12 cellular contexts compared by ENCODE assay signal in the genomic region with DNA sequence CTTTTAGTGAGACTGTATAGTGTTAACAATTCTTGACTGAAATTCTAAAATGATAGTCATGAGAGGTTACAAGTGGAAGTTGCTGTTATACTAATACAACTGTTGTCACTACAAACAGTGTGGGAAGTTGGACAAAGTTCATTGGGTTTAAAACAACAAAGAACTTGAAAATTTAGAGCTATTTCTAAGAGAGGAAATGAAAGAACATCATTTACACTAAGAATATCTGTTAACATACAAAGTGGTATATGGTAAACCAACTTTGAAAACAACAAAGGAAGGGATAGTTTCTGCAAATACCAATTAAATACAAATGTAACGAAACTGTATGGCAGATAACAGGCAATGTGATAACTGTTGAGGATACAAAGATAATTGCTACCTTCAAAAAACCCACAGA. TPM values are rescaled to one million over a fixed set of nuclear protein-coding genes. Genes with fewer than 3 reads are reported as not detected.
DNase-seq lines count a peak whose midpoint lies in the region; ATAC-seq and TF ChIP-seq lines count a peak whose summit lies in the region.
"Had no signal": no experiment of that assay in that cellular context is flagged by ENCODE, and none has a peak within 500 bp of the region (broad histone marks: within the 10 kb centered on the region; RNA-seq: fewer than 3 reads in every experiment).

No MANE protein-coding gene starts in this region.

- peak; percentile 48 for DNase-seq in GM12865 (ENCODE audit: low read depth)
- DNase-seq in OCI-LY7 (ENCODE audit: low spot score): no peak
- no peak for DNase-seq in HUDEP-2 (lab: John Stamatoyannopoulos, UW; ENCODE audit: unreplicated experiment in 76 of 76)
- no peak for DNase-seq in central memory CD4-positive, alpha-beta T cell
- no peak for DNase-seq in activated CD4-positive, alpha-beta T cell treated with anti-CD3 and anti-CD28 coated beads for 36 hours
- DNase-seq: AML-193, NCI-H146, stomach had no signal

- H3K9me3 ChIP-seq in OCI-LY7 (ENCODE audit: low read length): peaks cover 15% of the 10 kb centered on the region; the same call in 1 of the 2 replicates
- H3K9me3 ChIP-seq: stomach had no signal

- no peak overlapping the region for H3K27ac Mint-ChIP-seq in activated CD4-positive, alpha-beta T cell treated with anti-CD3 and anti-CD28 coated beads for 36 hours
- H3K27ac Mint-ChIP-seq: T-helper 2 cell treated with Interferon-gamma antibody and Interleukin-4, amounts not matched to agents 5 μg/mL and 100 μg/mL, for 36 hours had no signal

- H2AFZ ChIP-seq in OCI-LY7 (ENCODE audit: low read length): no peak overlapping the region

- H3K9me3 Mint-ChIP-seq in activated CD4-positive, alpha-beta T cell treated with anti-CD3 and anti-CD28 coated beads for 36 hours (ENCODE audit: low read depth): no peaks in the 10 kb centered on the region
- H3K9me3 Mint-ChIP-seq: T-helper 2 cell treated with Interferon-gamma antibody and Interleukin-4, amounts not matched to agents 5 μg/mL and 100 μg/mL, for 36 hours had no signal

- H3K4me1 Mint-ChIP-seq in activated CD4-positive, alpha-beta T cell treated with anti-CD3 and anti-CD28 coated beads for 36 hours: peaks cover 69% of the 10 kb centered on the region

- H3K36me3 ChIP-seq in OCI-LY7 (ENCODE audit: insufficient read depth, low read length): peaks cover 87% of the 10 kb centered on the region

- POLR2A ChIA-PET in OCI-LY7 (lab: Charles Lee): interaction anchor here (1.0 to 3.8 kb wide), 8 partner anchors 9 to 25 kb away, joined by 3 to 40 read pairs (median 10); a partner anchor contains a TSS
- POLR2A ChIA-PET in activated CD4-positive, alpha-beta T cell treated with anti-CD3 and anti-CD28 coated beads for 36 hours (lab: Charles Lee): no interaction called here

- CTCF ChIA-PET in OCI-LY7 (lab: Charles Lee; ENCODE audit: unreplicated experiment): no interaction called here
- CTCF ChIA-PET in activated CD4-positive, alpha-beta T cell treated with anti-CD3 and anti-CD28 coated beads for 36 hours (lab: Charles Lee): interaction anchor here (1.2 to 2.2 kb wide), 3 partner anchors 9 to 43 kb away, joined by 3 to 9 read pairs (median 4); no protein-coding TSS in a partner anchor

- intact Hi-C loops in OCI-LY7 (cut with micrococcal nuclease; ENCODE audit: unreplicated experiment): loop anchor here (1.0 kb wide), 1 partner anchor 12 kb away; a partner anchor contains a TSS
- intact Hi-C loops in activated CD4-positive, alpha-beta T cell treated with anti-CD3 and anti-CD28 coated beads for 36 hours (cut with DNase I, micrococcal nuclease): no loop called here

- H3K27ac ChIP-seq in OCI-LY7 (ENCODE audit: low read depth, low read length, poor library complexity, severe bottlenecking): peak overlapping the region; percentile 88

- peak overlapping the region; percentile 71 for H3K4me2 ChIP-seq in OCI-LY7 (ENCODE audit: low read length)

- ATAC-seq in GM19455 (IDR thresholded peaks at IDR 0.05; ENCODE audit: unreplicated experiment): peak; percentile 65
- peak; percentile 74 for ATAC-seq in HG02885 (IDR thresholded peaks at IDR 0.05; ENCODE audit: poor library complexity, unreplicated experiment)
- ATAC-seq in HG03457 (IDR thresholded peaks at IDR 0.05; ENCODE audit: unreplicated experiment): no peak
- no peak for ATAC-seq in activated CD4-positive, alpha-beta T cell treated with anti-CD3 and anti-CD28 coated beads for 36 hours

- no peaks in the 10 kb centered on the region for H3K27me3 Mint-ChIP-seq in activated CD4-positive, alpha-beta T cell treated with anti-CD3 and anti-CD28 coated beads for 36 hours

- TF ChIP-seq CTCF in GM12865 (IDR thresholded peaks at IDR 0.05; ENCODE audit: insufficient read depth, low read depth, low read length, missing control alignments) (no peak), OCI-LY7 (conservative IDR thresholded peaks at IDR 0.05; ENCODE audit: low read length) (no peak)

- no TSS peak for BruUV-seq in OCI-LY7 (replicated peaks; lab: Mats Ljungman, UMichigan)

- peaks cover 97% of the 10 kb centered on the region for H3K4me1 ChIP-seq in OCI-LY7 (ENCODE audit: insufficient read depth, low read length, poor library complexity, severe bottlenecking)

- peaks cover 97% of the 10 kb centered on the region for H3K79me2 ChIP-seq in OCI-LY7 (ENCODE audit: insufficient read depth, low read depth, low read length)

- H3K4me3 Mint-ChIP-seq in activated CD4-positive, alpha-beta T cell treated with anti-CD3 and anti-CD28 coated beads for 36 hours: no peak overlapping the region
- H3K4me3 Mint-ChIP-seq: T-helper 2 cell treated with Interferon-gamma antibody and Interleukin-4, amounts not matched to agents 5 μg/mL and 100 μg/mL, for 36 hours had no signal

- H4K20me1 ChIP-seq in OCI-LY7 (ENCODE audit: insufficient read depth, low read length): peaks cover 35% of the 10 kb centered on the region

- no peaks in the 10 kb centered on the region for H3K9me2 ChIP-seq in OCI-LY7 (ENCODE audit: insufficient read depth, low read length)

- H3K36me3 Mint-ChIP-seq in activated CD4-positive, alpha-beta T cell treated with anti-CD3 and anti-CD28 coated beads for 36 hours (ENCODE audit: low read depth): peaks cover 26% of the 10 kb centered on the region

- H3K4me3 ChIP-seq in GM12865 (ENCODE audit: low read depth, low read length): no peak overlapping the region
- peak overlapping the region; percentile 55 for H3K4me3 ChIP-seq in OCI-LY7 (ENCODE audit: low read depth, low read length, poor library complexity, severe bottlenecking)
- H3K4me3 ChIP-seq: stomach had no signal

RNA-seq across cellular contexts. Expression of a gene that starts 11.6 kb away (rescaled TPM):
- 83.9 and 91.3 TPM in 2 replicates for total RNA-seq in OCI-LY7 (2014; rRNA removed; shearing (Covaris generic))
- total RNA-seq in OCI-LY7 (2022): 281 and 346 TPM in 2 replicates
- total RNA-seq in activated CD4-positive, alpha-beta T cell treated with anti-CD3 and anti-CD28 coated beads for 36 hours: 100 to 1,000 TPM; 123 to 136 TPM

Comparison
In these comparisons a context has a peak if more than half of its experiments do, and no peak if none do; other contexts are left out.
1. ATAC-seq: peak in GM19455 (single experiment) and HG02885 (single experiment); none in HG03457 (single experiment) and activated CD4-positive, alpha-beta T cell treated with anti-CD3 and anti-CD28 coated beads for 36 hours (single experiment).